ENCODE assay signal across 9 cellular contexts in genomic region chr19:9970481-9970880, GRCh38.
"Had no signal": no experiment of that assay in that cellular context is flagged by ENCODE, and none has a peak within 500 bp of the region (broad histone marks: within the 10 kb centered on the region; RNA-seq: fewer than 3 reads in every experiment).

No MANE protein-coding gene starts in this region.

- DNase-seq: GM23248, GOT3, H9, HCEC 1CT, HFFc6, KBM-7 had no signal

- H3K4me3 Mint-ChIP-seq: H9, HFFc6, IgD-negative memory B cell had no signal

- H3K27ac ChIP-seq: GM23248, HL-60 had no signal

- H3K9me3 Mint-ChIP-seq: H9, HFFc6 had no signal

- H3K27ac Mint-ChIP-seq: H9, HFFc6, IgD-negative memory B cell had no signal

- ATAC-seq: HepG2 had no signal

- H3K4me1 Mint-ChIP-seq: IgD-negative memory B cell had no signal

- H3K4me3 ChIP-seq: GM23248 had no signal
